8 cellular contexts compared by ENCODE assay signal in the genomic region with DNA sequence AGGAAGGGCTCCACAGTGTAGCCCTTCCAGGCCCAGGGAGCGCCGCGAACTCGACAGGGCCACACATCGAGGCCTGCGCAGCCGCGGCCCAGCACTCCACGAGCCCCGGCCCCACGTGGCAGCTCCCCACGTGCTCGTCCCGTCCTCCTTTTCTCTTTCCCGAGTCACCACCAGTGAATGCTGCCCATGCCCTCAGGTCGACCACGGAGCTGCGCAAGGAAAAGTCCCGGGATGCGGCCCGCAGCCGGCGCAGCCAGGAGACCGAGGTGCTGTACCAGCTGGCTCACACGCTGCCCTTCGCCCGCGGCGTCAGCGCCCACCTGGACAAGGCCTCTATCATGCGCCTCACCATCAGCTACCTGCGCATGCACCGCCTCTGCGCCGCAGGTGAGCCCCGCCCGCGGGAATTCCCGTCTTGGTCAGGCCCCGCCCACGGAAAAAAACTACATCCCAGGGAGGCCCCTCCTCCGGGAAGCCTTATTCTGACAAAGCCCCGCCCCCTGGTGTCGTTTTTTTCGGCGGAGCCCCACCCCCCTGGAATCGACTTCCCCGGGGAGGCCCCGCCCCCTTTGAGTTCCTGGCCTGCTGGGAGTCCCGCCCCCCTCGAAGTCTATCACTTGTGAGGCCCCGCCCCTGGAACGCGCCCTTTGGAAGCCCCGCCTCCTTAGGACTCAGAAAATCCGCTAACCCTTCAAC. TPM values are rescaled to one million over a fixed set of nuclear protein-coding genes. Genes with fewer than 3 reads are reported as not detected.
A peak's percentile ranks its signal among the peaks of the same experiment; 100 is the strongest.
DNase-seq lines count a peak whose midpoint lies in the region; ATAC-seq and TF ChIP-seq lines count a peak whose summit lies in the region.

No MANE protein-coding gene starts in this region.

- peaks cover 52% of the 10 kb centered on the region for H3K4me1 Mint-ChIP-seq in chondrocyte (ENCODE audit: low read depth)

- DNase-seq in DMS 273 (lab: John Stamatoyannopoulos, UW; ENCODE audit: unreplicated experiment) (peak; percentile 25), DMS 273 treated with DMSO at 0.1 percent for 48 hours (lab: John Stamatoyannopoulos, UW) (no peak), chondrocyte (ENCODE audit: low spot score) (no peak), GM10248 (ENCODE audit: extremely low spot score) (no peak)

- TF ChIP-seq CTCF in chondrocyte (IDR thresholded peaks at IDR 0.05) = no peak
- no peak for TF ChIP-seq CTCF in GM10248 (IDR thresholded peaks at IDR 0.05; ENCODE audit: control extremely low read depth, extremely low read depth, low read depth, missing control alignments)

- H3K4me3 Mint-ChIP-seq in chondrocyte (ENCODE audit: unreplicated experiment) = peak overlapping the region; percentile 36

- CTCF ChIA-PET in GM10248 (lab: Yijun Ruan, JAX) = no interaction called here

- peaks cover 39% of the 10 kb centered on the region for H3K36me3 Mint-ChIP-seq in chondrocyte (ENCODE audit: low read depth)

- H3K27ac ChIP-seq in layer of hippocampus (ENCODE audit: low read depth, low read length) = peak overlapping the region; percentile 81
- H3K27ac ChIP-seq in temporal lobe (ENCODE audit: low read depth, low read length) = peak overlapping the region; percentile 68

- POLR2A ChIA-PET in GM10248 (lab: Yijun Ruan, JAX) = no interaction called here

- H3K27ac Mint-ChIP-seq in chondrocyte (ENCODE audit: unreplicated experiment) = no peak overlapping the region

- H3K9me3 Mint-ChIP-seq in chondrocyte (ENCODE audit: low read depth) = peaks cover 8% of the 10 kb centered on the region

- H3K27me3 Mint-ChIP-seq in chondrocyte (ENCODE audit: low read depth) = no peaks in the 10 kb centered on the region

- H3K27me3 ChIP-seq in layer of hippocampus (ENCODE audit: control insufficient read depth, insufficient read depth, low read length) = no peaks in the 10 kb centered on the region

- ATAC-seq in GM19455 (IDR thresholded peaks at IDR 0.05; ENCODE audit: unreplicated experiment) (no peak), HG02981 (IDR thresholded peaks at IDR 0.05; ENCODE audit: unreplicated experiment) (no peak)

RNA-seq across cellular contexts. Expression of a gene that starts 7.0 kb away (rescaled TPM):
- 78.3 to 113 TPM (median 88.1 TPM) in 3 replicates for total RNA-seq in chondrocyte
- total RNA-seq in temporal lobe = 6.1 TPM

RNA-seq across cellular contexts. Expression of a gene that starts 43.0 kb away (rescaled TPM):
- total RNA-seq in chondrocyte (62.5 to 90.6 TPM (median 62.6 TPM) in 3 replicates), temporal lobe (42.5 TPM)

Comparison
In these comparisons a context has a peak if more than half of its experiments do, and no peak if none do; other contexts are left out.
1. RNA of a gene that starts 7.0 kb away (total RNA-seq): 78.3 to 113 TPM in chondrocyte; 6.1 TPM in temporal lobe (single experiment); every median in the first group is over 10 times any median in the second.